8 cellular contexts compared by ENCODE assay signal in the genomic region with DNA sequence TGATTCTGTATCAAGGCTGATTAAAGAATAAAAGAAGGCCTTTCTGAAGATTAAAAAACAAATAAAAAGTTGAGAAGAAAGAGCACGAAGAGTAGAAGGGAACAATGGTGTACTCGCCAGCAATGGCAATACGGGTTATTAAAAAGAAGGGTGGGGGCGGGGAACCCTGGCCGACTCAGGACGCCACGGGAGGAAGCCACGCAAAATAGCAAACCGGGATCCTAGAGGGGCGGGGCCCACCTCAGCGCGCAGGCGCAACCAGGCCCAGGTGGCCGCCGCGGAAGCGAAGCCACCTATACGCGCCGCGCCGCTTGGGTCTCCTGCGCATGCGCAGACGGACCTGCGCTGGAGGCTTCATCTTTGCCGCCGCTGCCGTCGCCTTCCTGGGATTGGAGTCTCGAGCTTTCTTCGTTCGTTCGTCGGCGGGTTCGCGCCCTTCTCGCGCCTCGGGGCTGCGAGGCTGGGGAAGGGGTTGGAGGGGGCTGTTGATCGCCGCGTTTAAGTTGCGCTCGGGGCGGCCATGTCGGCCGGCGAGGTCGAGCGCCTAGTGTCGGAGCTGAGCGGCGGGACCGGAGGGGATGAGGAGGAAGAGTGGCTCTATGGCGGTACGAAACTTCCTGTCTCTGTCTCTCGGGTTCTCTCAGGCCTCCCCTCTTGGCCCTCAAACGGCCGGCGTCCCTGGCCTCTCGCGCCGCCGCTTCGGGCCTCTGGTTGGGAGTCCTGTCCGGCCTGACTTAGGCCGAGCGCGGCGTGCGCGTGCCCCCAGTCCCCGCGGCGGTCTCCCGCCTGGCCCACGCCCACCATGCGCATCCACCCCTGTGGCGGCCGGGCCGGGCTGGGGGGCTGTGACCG. TPM values are rescaled to one million over a fixed set of nuclear protein-coding genes. Genes with fewer than 3 reads are reported as not detected.
DNase-seq lines count a peak whose midpoint lies in the region; ATAC-seq and TF ChIP-seq lines count a peak whose summit lies in the region.

A gene with protein sequence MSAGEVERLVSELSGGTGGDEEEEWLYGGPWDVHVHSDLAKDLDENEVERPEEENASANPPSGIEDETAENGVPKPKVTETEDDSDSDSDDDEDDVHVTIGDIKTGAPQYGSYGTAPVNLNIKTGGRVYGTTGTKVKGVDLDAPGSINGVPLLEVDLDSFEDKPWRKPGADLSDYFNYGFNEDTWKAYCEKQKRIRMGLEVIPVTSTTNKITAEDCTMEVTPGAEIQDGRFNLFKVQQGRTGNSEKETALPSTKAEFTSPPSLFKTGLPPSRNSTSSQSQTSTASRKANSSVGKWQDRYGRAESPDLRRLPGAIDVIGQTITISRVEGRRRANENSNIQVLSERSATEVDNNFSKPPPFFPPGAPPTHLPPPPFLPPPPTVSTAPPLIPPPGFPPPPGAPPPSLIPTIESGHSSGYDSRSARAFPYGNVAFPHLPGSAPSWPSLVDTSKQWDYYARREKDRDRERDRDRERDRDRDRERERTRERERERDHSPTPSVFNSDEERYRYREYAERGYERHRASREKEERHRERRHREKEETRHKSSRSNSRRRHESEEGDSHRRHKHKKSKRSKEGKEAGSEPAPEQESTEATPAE (plus strand): TSS at position 323 of the 852 bp plus-strand sequence. CDS start 198 bp downstream, at position 521.

- peak; percentile 79 for ATAC-seq in GM18519 (IDR thresholded peaks at IDR 0.05; ENCODE audit: low FRiP score, unreplicated experiment)
- ATAC-seq in HG03060 (IDR thresholded peaks at IDR 0.05; ENCODE audit: low read depth, unreplicated experiment): peak; percentile 91
- peak; percentile 96 to 97 for ATAC-seq in gastrocnemius medialis

- intact Hi-C loops in gastrocnemius medialis (cut with DNase I; ENCODE audit: low total_unique reads): loop anchor here (1.0 to 10.0 kb wide), 3 partner anchors 11 to 685 kb away; a partner anchor contains a TSS

- H3K4me3 ChIP-seq in brain microvascular endothelial cell (ENCODE audit: low read depth, low read length): peak within 1 kb of the TSS; percentile 80
- peak within 1 kb of the TSS; percentile 83 for H3K4me3 ChIP-seq in iPS DF 6.9 (ENCODE audit: low read length)
- H3K4me3 ChIP-seq in gastrocnemius medialis: peak within 1 kb of the TSS; percentile 84 to 93 (median 90)

- TF ChIP-seq CTCF in 22Rv1 (IDR thresholded peaks at IDR 0.05): no peak
- TF ChIP-seq CTCF in brain microvascular endothelial cell (IDR thresholded peaks at IDR 0.05; ENCODE audit: low read depth, low read length, missing control alignments): no peak
- no peak for TF ChIP-seq CTCF in gastrocnemius medialis (IDR thresholded peaks at IDR 0.05 in 4 of 5, conservative IDR thresholded peaks at IDR 0.05 in 1 of 5)

- peak; percentile 74 for DNase-seq in NCI-H2107 (lab: John Stamatoyannopoulos, UW)
- peak; percentile 97 for DNase-seq in UCSD-AML1 (lab: John Stamatoyannopoulos, UW; ENCODE audit: unreplicated experiment)
- peak; percentile 89 for DNase-seq in brain microvascular endothelial cell
- peak; percentile 72 for DNase-seq in iPS DF 6.9 (ENCODE audit: low read depth, low spot score)
- peak; percentile 84 to 94 for DNase-seq in gastrocnemius medialis

- H3K4me1 ChIP-seq in iPS DF 6.9 (ENCODE audit: control insufficient read depth, insufficient read depth, low read length) (no peaks in the 10 kb centered on the region), gastrocnemius medialis (peaks cover 13% of the 10 kb centered on the region in 2 donors)

- no CpG with 5 or more reads among the region's 85 CpGs for WGBS in iPS DF 6.9 (ENCODE audit: insufficient coverage, insufficient read length)

- no peaks in the 10 kb centered on the region for H3K9me3 ChIP-seq in iPS DF 6.9 (ENCODE audit: control insufficient read depth, insufficient read depth, low read length)
- no peaks in the 10 kb centered on the region for H3K9me3 ChIP-seq in gastrocnemius medialis

- no peaks in the 10 kb centered on the region for H3K36me3 ChIP-seq in brain microvascular endothelial cell (replicated peaks)
- no peaks in the 10 kb centered on the region for H3K36me3 ChIP-seq in iPS DF 6.9 (ENCODE audit: control insufficient read depth, insufficient read depth, low read length)
- peaks cover 0 to 5% of the 10 kb centered on the region in 2 donors for H3K36me3 ChIP-seq in gastrocnemius medialis

- H3K27me3 ChIP-seq in brain microvascular endothelial cell (replicated peaks) (no peaks in the 10 kb centered on the region), iPS DF 6.9 (ENCODE audit: control insufficient read depth, insufficient read depth, low read length) (no peaks in the 10 kb centered on the region), gastrocnemius medialis (peaks cover 0 to 4% (median 0%) of the 10 kb centered on the region in 3 donors)

- H3K27ac ChIP-seq in 22Rv1 (peak within 1 kb of the TSS; percentile 68), brain microvascular endothelial cell (peak within 1 kb of the TSS; percentile 56), iPS DF 6.9 (ENCODE audit: low read length) (no peak within 1 kb of the TSS), gastrocnemius medialis (peak within 1 kb of the TSS; percentile 85 to 87 (median 85))

- in situ Hi-C loops in brain microvascular endothelial cell (cut with HindIII; ENCODE audit: low pct_ligation_motif_present, low sequenced_read_pairs) (no loop called here), gastrocnemius medialis (cut with MboI; ENCODE audit: low sequenced_read_pairs in 4 of 4) (loop anchor here in 2 of 4 donors (25.0 kb wide), 3 partner anchors 365 to 860 kb away; a partner anchor contains a TSS)

- peak; percentile 77 to 84 for TF ChIP-seq POLR2A in gastrocnemius medialis (IDR thresholded peaks at IDR 0.05)

RNA-seq across cellular contexts. Expression of the gene that starts here (rescaled TPM):
- 10 to 100 TPM; 26.7 to 36.6 (median 31.1) TPM for total RNA-seq in gastrocnemius medialis
